8 cellular contexts compared by ENCODE assay signal in genomic region chr14:96797188-96797942, GRCh38. TPM values are rescaled to one million over a fixed set of nuclear protein-coding genes. Genes with fewer than 3 reads are reported as not detected.
A peak's percentile ranks its signal among the peaks of the same experiment; 100 is the strongest.
DNase-seq lines count a peak whose midpoint lies in the region; ATAC-seq and TF ChIP-seq lines count a peak whose summit lies in the region.

Gene VRK1 (plus strand): TSS chr14:96797382. CDS start chr14:96833472, 36,090 bp downstream.

- peak within 1 kb of the TSS; percentile 61 for H3K27ac ChIP-seq in suprapubic skin

- no peaks in the 10 kb centered on the region for H3K27me3 ChIP-seq in suprapubic skin

- peak; percentile 93 for DNase-seq in GM10266 (ENCODE audit: extremely low spot score)
- peak; percentile 96 for DNase-seq in NCI-H1092 treated with DMSO at 0.1 percent for 48 hours (lab: John Stamatoyannopoulos, UW)
- peak; percentile 96 for DNase-seq in activated naive CD4-positive, alpha-beta T cell treated with anti-CD3 and anti-CD28 coated beads, Interleukin-2, amount 50 U/mL, for 16 hours
- DNase-seq in glomerular endothelial cell (ENCODE audit: extremely low read depth, low read depth, low spot score) = peak; percentile 67
- peak; percentile 97 for DNase-seq in occipital lobe (lab: John Stamatoyannopoulos, UW)
- DNase-seq in suprapubic skin (ENCODE audit: low spot score in 2 of 2) = peak; percentile 96

- peak; percentile 97 for ATAC-seq in HG02623 (IDR thresholded peaks at IDR 0.05; ENCODE audit: unreplicated experiment)
- ATAC-seq in SK-N-SH treated with all-trans-retinoic acid at 6 μM for 48 hours = peak; percentile 100

- 1% methylated on average over 28 of the region's 95 CpGs for WGBS in suprapubic skin

- TF ChIP-seq CTCF in GM10266 (IDR thresholded peaks at IDR 0.05; ENCODE audit: control insufficient read depth, insufficient read depth, low read depth, missing control alignments) (no peak), suprapubic skin (IDR thresholded peaks at IDR 0.05) (no peak)

- H3K4me3 ChIP-seq in suprapubic skin = peak within 1 kb of the TSS; percentile 92

- no peak for TF ChIP-seq EP300 in suprapubic skin (IDR thresholded peaks at IDR 0.05)

- H3K36me3 ChIP-seq in suprapubic skin = no peaks in the 10 kb centered on the region

- peaks cover 20% of the 10 kb centered on the region for H3K4me1 ChIP-seq in suprapubic skin

- no peaks in the 10 kb centered on the region for H3K9me3 ChIP-seq in suprapubic skin

- no peak for TF ChIP-seq POLR2A in suprapubic skin (IDR thresholded peaks at IDR 0.05)

TF ChIP-seq in SK-N-SH treated with all-trans-retinoic acid at 6 μM for 48 hours, 23 proteins besides CTCF, POLR2A, EP300 and RAD21:
- TF ChIP-seq, protein P1, sequence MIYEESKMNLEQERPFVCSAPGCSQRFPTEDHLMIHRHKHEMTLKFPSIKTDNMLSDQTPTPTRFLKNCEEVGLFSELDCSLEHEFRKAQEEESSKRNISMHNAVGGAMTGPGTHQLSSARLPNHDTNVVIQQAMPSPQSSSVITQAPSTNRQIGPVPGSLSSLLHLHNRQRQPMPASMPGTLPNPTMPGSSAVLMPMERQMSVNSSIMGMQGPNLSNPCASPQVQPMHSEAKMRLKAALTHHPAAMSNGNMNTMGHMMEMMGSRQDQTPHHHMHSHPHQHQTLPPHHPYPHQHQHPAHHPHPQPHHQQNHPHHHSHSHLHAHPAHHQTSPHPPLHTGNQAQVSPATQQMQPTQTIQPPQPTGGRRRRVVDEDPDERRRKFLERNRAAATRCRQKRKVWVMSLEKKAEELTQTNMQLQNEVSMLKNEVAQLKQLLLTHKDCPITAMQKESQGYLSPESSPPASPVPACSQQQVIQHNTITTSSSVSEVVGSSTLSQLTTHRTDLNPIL (CRISPR knock-in tag; IDR thresholded peaks at IDR 0.05; ENCODE audit: low read depth) = no peak
- TF ChIP-seq SNAI2 (CRISPR knock-in tag; IDR thresholded peaks at IDR 0.05) (no peak), ARNTL (CRISPR knock-in tag; IDR thresholded peaks at IDR 0.05; ENCODE audit: borderline replicate concordance, low read depth) (no peak), CSDC2 (CRISPR knock-in tag; IDR thresholded peaks at IDR 0.05) (no peak), ZNF8 (CRISPR knock-in tag; IDR thresholded peaks at IDR 0.05) (no peak), ZFP30 (CRISPR knock-in tag; IDR thresholded peaks at IDR 0.05) (no peak), ISL1 (CRISPR knock-in tag; IDR thresholded peaks at IDR 0.05) (no peak), OSR1 (CRISPR knock-in tag; IDR thresholded peaks at IDR 0.05) (no peak), RARB (CRISPR knock-in tag; IDR thresholded peaks at IDR 0.05) (no peak), TOX (CRISPR knock-in tag; IDR thresholded peaks at IDR 0.05; ENCODE audit: borderline replicate concordance) (no peak)
- TF ChIP-seq, protein P2, sequence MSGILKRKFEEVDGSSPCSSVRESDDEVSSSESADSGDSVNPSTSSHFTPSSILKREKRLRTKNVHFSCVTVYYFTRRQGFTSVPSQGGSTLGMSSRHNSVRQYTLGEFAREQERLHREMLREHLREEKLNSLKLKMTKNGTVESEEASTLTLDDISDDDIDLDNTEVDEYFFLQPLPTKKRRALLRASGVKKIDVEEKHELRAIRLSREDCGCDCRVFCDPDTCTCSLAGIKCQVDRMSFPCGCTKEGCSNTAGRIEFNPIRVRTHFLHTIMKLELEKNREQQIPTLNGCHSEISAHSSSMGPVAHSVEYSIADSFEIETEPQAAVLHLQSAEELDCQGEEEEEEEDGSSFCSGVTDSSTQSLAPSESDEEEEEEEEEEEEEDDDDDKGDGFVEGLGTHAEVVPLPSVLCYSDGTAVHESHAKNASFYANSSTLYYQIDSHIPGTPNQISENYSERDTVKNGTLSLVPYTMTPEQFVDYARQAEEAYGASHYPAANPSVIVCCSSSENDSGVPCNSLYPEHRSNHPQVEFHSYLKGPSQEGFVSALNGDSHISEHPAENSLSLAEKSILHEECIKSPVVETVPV (CRISPR knock-in tag; IDR thresholded peaks at IDR 0.05) = no peak
TF ChIP-seq in SK-N-SH treated with all-trans-retinoic acid at 6 μM for 48 hours: peak in this region for 0.

RNA-seq across cellular contexts. Expression of gene VRK1, which starts in this region (rescaled TPM):
- total RNA-seq in glomerular endothelial cell = 13.3 and 14.2 TPM in 2 replicates
- total RNA-seq in occipital lobe = 63.5 TPM
- 10 to 100 TPM in 3 of 4 donors, 1 to 10 TPM in 1; 9.3 to 12.2 (median 12.1) TPM for total RNA-seq in suprapubic skin

Comparison
In these comparisons a context has a peak if more than half of its experiments do, and no peak if none do; other contexts are left out.
1. Peak in every context shown above with its lines: DNase-seq, ATAC-seq, H3K4me3 ChIP-seq and H3K27ac ChIP-seq.